ENCODE assay signal across 8 cellular contexts in genomic region chr6:31158140-31158862, GRCh38.
DNase-seq lines count a peak whose midpoint lies in the region; ATAC-seq, FAIRE-seq and TF ChIP-seq lines count a peak whose summit lies in the region.

TSS of gene TCF19 (plus strand) at chr6:31158589. CDS start at chr6:31159470, 881 bp downstream.

- H4K20me1 ChIP-seq in MM.1S (ENCODE audit: insufficient read depth, low read length): no peaks in the 10 kb centered on the region; the same call in 1 of the 2 replicates

- H3K4me3 ChIP-seq in MM.1S (ENCODE audit: low read length): peak within 1 kb of the TSS; percentile 84

- H3K27ac Mint-ChIP-seq in nephron: peak within 1 kb of the TSS; percentile 18 to 23 (median 22)

- no peaks in the 10 kb centered on the region for H3K9me3 ChIP-seq in MM.1S (replicated peaks; ENCODE audit: insufficient read depth, low read length)

- H3K4me2 ChIP-seq in MM.1S (ENCODE audit: low read depth, low read length): peak within 1 kb of the TSS; percentile 98

- H3K27me3 ChIP-seq in MM.1S (replicated peaks; ENCODE audit: insufficient read depth, low read length): no peaks in the 10 kb centered on the region

- peak within 1 kb of the TSS; percentile 87 for H2AFZ ChIP-seq in MM.1S (ENCODE audit: low read length)

- peaks cover 14% of the 10 kb centered on the region for H3K36me3 Mint-ChIP-seq in nephron (ENCODE audit: low read depth)

- peaks cover 29% of the 10 kb centered on the region for H3K4me1 ChIP-seq in MM.1S (ENCODE audit: low read length)

- no peaks in the 10 kb centered on the region for H3K9me2 ChIP-seq in MM.1S (replicated peaks; ENCODE audit: insufficient read depth, low read length)

- peak; percentile 99 for DNase-seq in HCEC 1CT
- peak; percentile 98 for DNase-seq in MM.1S
- peak; percentile 93 for DNase-seq in SHP77 treated with DMSO at 0.1 percent for 48 hours (lab: John Stamatoyannopoulos, UW)
- DNase-seq in activated effector memory CD4-positive, alpha-beta T cell treated with Interleukin-2 at 50 U/mL for 16 hours: peak; percentile 99
- DNase-seq in fibroblast of peridontal ligament (ENCODE audit: extremely low read depth): peak; percentile 99
- peak; percentile 99 for DNase-seq in stimulated activated naive CD8-positive, alpha-beta T cell treated with anti-CD3 and anti-CD28 coated beads, Interleukin-15, Interleukin-2, amounts not matched to agents 100 U/mL and 50 U/mL, for 24 hours

- peak within 1 kb of the TSS; percentile 46; the same call in 1 of the 2 replicates for H3K27ac ChIP-seq in MM.1S (ENCODE audit: low read length)

- no peaks in the 10 kb centered on the region for H3K27me3 Mint-ChIP-seq in nephron (ENCODE audit: low read depth)

- ATAC-seq in stimulated activated naive CD8-positive, alpha-beta T cell treated with anti-CD3 and anti-CD28 coated beads, Interleukin-15, Interleukin-2, amounts not matched to agents 100 U/mL and 50 U/mL, for 24 hours: peak; percentile 92

- 0 out of 2 replicates have a peak, but pooled peaks cover 8% of the 10 kb centered on the region for H3F3A ChIP-seq in MM.1S (ENCODE audit: insufficient read depth, low read length)

- peaks cover 40% of the 10 kb centered on the region for H3K79me2 ChIP-seq in MM.1S (ENCODE audit: low read length)

- H3K4me3 Mint-ChIP-seq in nephron: peak within 1 kb of the TSS; percentile 83 to 88 (median 85)

- H3K9me3 Mint-ChIP-seq in nephron: no peaks in the 10 kb centered on the region

- H3K4me1 Mint-ChIP-seq in nephron: peaks cover 16% of the 10 kb centered on the region

- no peak for TF ChIP-seq CTCF in MM.1S (IDR thresholded peaks at IDR 0.05; ENCODE audit: low read length)
- TF ChIP-seq CTCF in nephron (IDR thresholded peaks at IDR 0.05; ENCODE audit: unreplicated experiment in 3 of 3): no peak

- FAIRE-seq in G401.6 (lab: Jason Lieb, UNC): peak; percentile 98

- peak within 1 kb of the TSS; percentile 85 for H3K9ac ChIP-seq in MM.1S (ENCODE audit: low read length)

- H3K36me3 ChIP-seq in MM.1S (replicated peaks; ENCODE audit: insufficient read depth, low read length): no peaks in the 10 kb centered on the region

Comparison
In these comparisons a context has a peak if more than half of its experiments do, and no peak if none do; other contexts are left out.
1. Peak in every context shown above with its lines: DNase-seq, ATAC-seq, H3K4me3 ChIP-seq and H3K27ac ChIP-seq.